ENCODE assay signal across 11 cellular contexts in genomic region chr3:38150780-38151528, GRCh38. TPM values are rescaled to one million over a fixed set of nuclear protein-coding genes. Genes with fewer than 3 reads are reported as not detected.
DNase-seq lines count a peak whose midpoint lies in the region; ATAC-seq and TF ChIP-seq lines count a peak whose summit lies in the region.
"Had no signal": no experiment of that assay in that cellular context is flagged by ENCODE, and none has a peak within 500 bp of the region (broad histone marks: within the 10 kb centered on the region; RNA-seq: fewer than 3 reads in every experiment).

No MANE protein-coding gene starts in this region.

- no peaks in the 10 kb centered on the region for H3K9me2 ChIP-seq in PC-3 (replicated peaks; ENCODE audit: low read length)

- peak overlapping the region; percentile 55 for H3K4me3 Mint-ChIP-seq in T-helper 2 cell treated with Interferon-gamma antibody and Interleukin-4, amounts not matched to agents 5 μg/mL and 100 μg/mL, for 36 hours
- no peak overlapping the region for H3K4me3 Mint-ChIP-seq in endothelial cell (ENCODE audit: unreplicated experiment)

- H3K4me2 ChIP-seq in PC-3 (ENCODE audit: low read length): peak overlapping the region; percentile 32

- WGBS in spleen, 5 donors: 83 to 94% (median 88%) methylated on average over 3 of the region's 3 CpGs

- TF ChIP-seq CTCF in PC-3 (conservative IDR thresholded peaks at IDR 0.05; ENCODE audit: low read depth, low read length) (peak; percentile 51), spleen (IDR thresholded peaks at IDR 0.05 in 8 of 11, conservative IDR thresholded peaks at IDR 0.05 in 3 of 11) (no peak), endothelial cell (IDR thresholded peaks at IDR 0.05; ENCODE audit: unreplicated experiment) (no peak)

- TF ChIP-seq POLR2A in spleen (IDR thresholded peaks at IDR 0.05): no peak

- H3K4me3 ChIP-seq in PC-3 (ENCODE audit: low read length) (no peak overlapping the region), spleen (peak overlapping the region in 1 of 8 donors; percentile 45)
- H3K4me3 ChIP-seq: thoracic aorta had no signal

- DNase-seq in T-helper 2 cell treated with Interferon-gamma antibody and Interleukin-4, amounts not matched to agents 5 μg/mL and 100 μg/mL, for 36 hours (ENCODE audit: low spot score): no peak
- DNase-seq in T-helper 2 cell (no peak), PC-3 (no peak), epithelial cell of prostate (ENCODE audit: low read depth, low spot score) (no peak), spleen (no peak), NCI-H345 (lab: John Stamatoyannopoulos, UW) (no peak), posterior vena cava (ENCODE audit: low spot score) (no peak), endothelial cell (ENCODE audit: low spot score) (no peak)
- DNase-seq: cerebellar nuclear complex; stimulated activated CD4-positive, alpha-beta T cell treated with anti-CD3 and anti-CD28 coated beads, Interleukin-2, amount 100 ng/mL, for 48 hours had no signal

- H3K9me3 ChIP-seq in PC-3 (ENCODE audit: low read length): no peaks in the 10 kb centered on the region
- peaks cover 3 to 19% (median 16%) of the 10 kb centered on the region in 8 donors for H3K9me3 ChIP-seq in spleen
- H3K9me3 ChIP-seq: thoracic aorta had no signal

- peaks cover 30% of the 10 kb centered on the region for H3K9me3 Mint-ChIP-seq in T-helper 2 cell treated with Interferon-gamma antibody and Interleukin-4, amounts not matched to agents 5 μg/mL and 100 μg/mL, for 36 hours
- H3K9me3 Mint-ChIP-seq in endothelial cell (ENCODE audit: unreplicated experiment): no peaks in the 10 kb centered on the region

- no peaks in the 10 kb centered on the region for H3F3A ChIP-seq in PC-3 (ENCODE audit: low read length, unreplicated experiment)

- H3K27ac ChIP-seq in PC-3 (ENCODE audit: low read length) (peak overlapping the region; percentile 96), epithelial cell of prostate (peak overlapping the region; percentile 100), spleen (peak overlapping the region in 6 of 8 donors; percentile 42 to 87 (median 76))
- H3K27ac ChIP-seq: thoracic aorta had no signal

- BruUV-seq in PC-3 (replicated peaks; lab: Mats Ljungman, UMichigan): no TSS peak

- H3K79me2 ChIP-seq in PC-3 (ENCODE audit: low read length): no peaks in the 10 kb centered on the region

- H4K20me1 ChIP-seq in PC-3 (ENCODE audit: low read length): no peaks in the 10 kb centered on the region

- POLR2A ChIA-PET in PC-3 (lab: Charles Lee; ENCODE audit: unreplicated experiment): no interaction called here

- H3K36me3 ChIP-seq in PC-3 (ENCODE audit: low read depth, low read length) (no peaks in the 10 kb centered on the region), spleen (no peaks in the 10 kb centered on the region)
- H3K36me3 ChIP-seq: thoracic aorta had no signal

- H3K4me1 ChIP-seq in PC-3 (ENCODE audit: insufficient read depth, low read length) (peaks cover 45% of the 10 kb centered on the region), spleen (peaks cover 0 to 55% (median 25%) of the 10 kb centered on the region in 6 donors)

- peaks cover 33% of the 10 kb centered on the region for H3K4me1 Mint-ChIP-seq in T-helper 2 cell treated with Interferon-gamma antibody and Interleukin-4, amounts not matched to agents 5 μg/mL and 100 μg/mL, for 36 hours (ENCODE audit: low read depth)
- peaks cover 6% of the 10 kb centered on the region for H3K4me1 Mint-ChIP-seq in endothelial cell (ENCODE audit: unreplicated experiment)

- no peak overlapping the region for H2AFZ ChIP-seq in PC-3 (ENCODE audit: low read length)

- no peak for ATAC-seq in PC-3

- H3K27me3 ChIP-seq in PC-3 (ENCODE audit: low read length) (no peaks in the 10 kb centered on the region), spleen (replicated peaks in 1 of 7) (no peaks in the 10 kb centered on the region)

- H3K27me3 Mint-ChIP-seq in T-helper 2 cell treated with Interferon-gamma antibody and Interleukin-4, amounts not matched to agents 5 μg/mL and 100 μg/mL, for 36 hours (ENCODE audit: low read depth): peaks cover 4% of the 10 kb centered on the region
- peaks cover 3% of the 10 kb centered on the region for H3K27me3 Mint-ChIP-seq in endothelial cell (ENCODE audit: unreplicated experiment)

- peak overlapping the region; percentile 68 for H3K9ac ChIP-seq in PC-3 (ENCODE audit: low read length)

- H3K36me3 Mint-ChIP-seq in T-helper 2 cell treated with Interferon-gamma antibody and Interleukin-4, amounts not matched to agents 5 μg/mL and 100 μg/mL, for 36 hours (ENCODE audit: low read depth): peaks cover 12% of the 10 kb centered on the region
- no peaks in the 10 kb centered on the region for H3K36me3 Mint-ChIP-seq in endothelial cell (ENCODE audit: low read depth, unreplicated experiment)

- CTCF ChIA-PET in PC-3 (lab: Charles Lee): interaction anchor here (0.7 kb wide), 1 partner anchor 12 kb away, joined by 3 read pairs; no protein-coding TSS in a partner anchor

- intact Hi-C loops in PC-3 (cut with micrococcal nuclease): no loop called here
- intact Hi-C loops in spleen (cut with DNase I; ENCODE audit: low total_unique reads): no loop called here
- intact Hi-C loops in posterior vena cava (cut with DNase I): loop anchor here in 1 of 2 donors (1.0 kb wide), 1 partner anchor 13 kb away; the partner anchor contains the start of gene MYD88

- H3K27ac Mint-ChIP-seq in T-helper 2 cell treated with Interferon-gamma antibody and Interleukin-4, amounts not matched to agents 5 μg/mL and 100 μg/mL, for 36 hours: peak overlapping the region; percentile 92
- H3K27ac Mint-ChIP-seq in endothelial cell (ENCODE audit: unreplicated experiment): no peak overlapping the region

RNA-seq across cellular contexts. Expression of gene MYD88, which starts 12.5 kb away (rescaled TPM):
- total RNA-seq in PC-3 (2014; rRNA removed) (17.7 and 19.1 TPM in 2 replicates), spleen (100 to 1,000 TPM in 2 of 7 donors, 10 to 100 TPM in 5; 69.8 to 146 (median 90.9) TPM), posterior vena cava (10 to 100 TPM; 24.7 to 26.3 TPM), endothelial cell (ENCODE audit: unreplicated experiment) (51.0 TPM)
- 10 to 100 TPM; 38.8 to 53.3 (median 41.1) TPM for polyA plus RNA-seq in spleen

RNA-seq across cellular contexts. Expression of gene ACAA1, which starts 14.0 kb away (rescaled TPM):
- total RNA-seq in PC-3 (2014; rRNA removed): 76.4 and 94.5 TPM in 2 replicates
- total RNA-seq in spleen: 100 to 1,000 TPM in 2 of 7 donors, 10 to 100 TPM in 5; 77.5 to 120 (median 88.0) TPM
- 10 to 100 TPM; 68.4 to 79.3 (median 73.9) TPM for polyA plus RNA-seq in spleen
- 10 to 100 TPM; 29.8 to 41.9 TPM for total RNA-seq in posterior vena cava
- 71.9 TPM for total RNA-seq in endothelial cell (ENCODE audit: unreplicated experiment)

RNA-seq across cellular contexts. Expression of gene OXSR1, which starts 14.4 kb away (rescaled TPM):
- 42.2 and 47.7 TPM in 2 replicates for total RNA-seq in PC-3 (2014; rRNA removed)
- 10 to 100 TPM; 28.6 to 45.0 (median 33.4) TPM for total RNA-seq in spleen
- polyA plus RNA-seq in spleen: 10 to 100 TPM in 1 of 3 donors, 1 to 10 TPM in 2; 9.3 to 12.4 (median 9.7) TPM
- total RNA-seq in posterior vena cava: 10 to 100 TPM; 30.4 to 52.3 TPM
- 36.0 TPM for total RNA-seq in endothelial cell (ENCODE audit: unreplicated experiment)
